In genomic region chr4:141207971-141208370, GRCh38 we compare ENCODE assay signal across 17 cellular contexts. TPM values are rescaled to one million over a fixed set of nuclear protein-coding genes. Genes with fewer than 3 reads are reported as not detected.
DNase-seq lines count a peak whose midpoint lies in the region; ATAC-seq and TF ChIP-seq lines count a peak whose summit lies in the region.
"Had no signal": no experiment of that assay in that cellular context is flagged by ENCODE, and none has a peak within 500 bp of the region (broad histone marks: within the 10 kb centered on the region; RNA-seq: fewer than 3 reads in every experiment).

No MANE protein-coding gene starts in this region.

- H4K20me1 ChIP-seq in GM23338 (replicated peaks; ENCODE audit: insufficient read depth): no peaks in the 10 kb centered on the region
- H4K20me1 ChIP-seq: BLaER1 treated with 17β-estradiol and CSF1 and Interleukin-3, amounts not matched to agents 10 nM and 100 nM had no signal

- H3K9me3 ChIP-seq in left ventricle myocardium inferior (replicated peaks) (no peaks in the 10 kb centered on the region), skeletal muscle tissue (ENCODE audit: control insufficient read depth in 3 of 3, low read length in 3 of 3) (no peaks in the 10 kb centered on the region)
- H3K9me3 ChIP-seq: Caco-2 had no signal

- intact Hi-C loops in left ventricle myocardium inferior (cut with micrococcal nuclease): no loop called here

- peak overlapping the region; percentile 30; the same call in 1 of the 2 replicates for H2AFZ ChIP-seq in GM23338

- DNase-seq in GM23338 (ENCODE audit: low spot score) (no peak), RPMI7951 (ENCODE audit: low read depth) (peak; percentile 6), left ventricle myocardium inferior (no peak), NCI-H69 (lab: John Stamatoyannopoulos, UW) (no peak), SW480 (ENCODE audit: low spot score) (no peak), DMS 273 treated with DMSO at 0.1 percent for 48 hours (lab: John Stamatoyannopoulos, UW) (no peak), NK-92 (lab: John Stamatoyannopoulos, UW; ENCODE audit: unreplicated experiment) (no peak)
- DNase-seq: Caco-2, DMS53, HCEC 1CT, NCI-H226, NCI-H526 had no signal

- no peaks in the 10 kb centered on the region for H3K79me2 ChIP-seq in GM23338 (replicated peaks; ENCODE audit: insufficient read depth)

- peaks cover 5% of the 10 kb centered on the region for H3K9me3 Mint-ChIP-seq in GM23338

- H3K4me2 ChIP-seq in GM23338: no peak overlapping the region

- no peak overlapping the region for H3K9ac ChIP-seq in skeletal muscle tissue (ENCODE audit: low read depth in 1 of 3, low read length in 3 of 3)
- H3K9ac ChIP-seq: BLaER1 treated with 17β-estradiol and CSF1 and Interleukin-3, amounts not matched to agents 10 nM and 100 nM had no signal

- no peak overlapping the region for H3K27ac Mint-ChIP-seq in GM23338
- H3K27ac Mint-ChIP-seq: IgD-negative memory B cell had no signal

- H3K27ac ChIP-seq in GM23338 (ENCODE audit: low read depth) (no peak overlapping the region), left ventricle myocardium inferior (replicated peaks) (peak overlapping the region; percentile 34), skeletal muscle tissue (ENCODE audit: low read depth, low read length) (peak overlapping the region; percentile 29)
- H3K27ac ChIP-seq: BLaER1 treated with 17β-estradiol and CSF1 and Interleukin-3, amounts not matched to agents 10 nM and 100 nM had no signal

- H3K36me3 Mint-ChIP-seq in GM23338 (ENCODE audit: low read depth): peaks cover 3% of the 10 kb centered on the region
- H3K36me3 Mint-ChIP-seq: IgD-negative memory B cell had no signal

- H3K27me3 Mint-ChIP-seq in GM23338 (ENCODE audit: insufficient read depth, low read depth, poor library complexity): peaks cover 4% of the 10 kb centered on the region

- H3K4me1 ChIP-seq in GM23338 (ENCODE audit: insufficient read depth): no peaks in the 10 kb centered on the region
- H3K4me1 ChIP-seq in left ventricle myocardium inferior: no peaks in the 10 kb centered on the region
- H3K4me1 ChIP-seq in skeletal muscle tissue (ENCODE audit: control insufficient read depth in 3 of 3, insufficient read depth in 3 of 3, low read length in 3 of 3): peaks cover 0 to 2% (median 0%) of the 10 kb centered on the region in 3 donors
- H3K4me1 ChIP-seq: Caco-2 had no signal

- H3K4me1 Mint-ChIP-seq in GM23338: no peaks in the 10 kb centered on the region

- no peak for TF ChIP-seq CTCF in GM23338 (conservative IDR thresholded peaks at IDR 0.05; ENCODE audit: low read depth in 2 of 2)
- no peak for TF ChIP-seq CTCF in left ventricle myocardium inferior (IDR thresholded peaks at IDR 0.05; ENCODE audit: borderline replicate concordance)

- no peaks in the 10 kb centered on the region for H3K36me3 ChIP-seq in GM23338 (ENCODE audit: insufficient read depth)
- H3K36me3 ChIP-seq in left ventricle myocardium inferior: no peaks in the 10 kb centered on the region
- H3K36me3 ChIP-seq in skeletal muscle tissue (ENCODE audit: control insufficient read depth in 3 of 3, insufficient read depth in 3 of 3, low read length in 3 of 3): no peaks in the 10 kb centered on the region
- H3K36me3 ChIP-seq: BLaER1 treated with 17β-estradiol and CSF1 and Interleukin-3, amounts not matched to agents 10 nM and 100 nM had no signal

- no peak overlapping the region for H3K4me3 Mint-ChIP-seq in GM23338
- H3K4me3 Mint-ChIP-seq: IgD-negative memory B cell had no signal

- 0 out of 2 replicates have a peak, but pooled peaks cover 3% of the 10 kb centered on the region for H3K9me2 ChIP-seq in GM23338 (ENCODE audit: insufficient read depth)

- H3K4me3 ChIP-seq in GM23338 (no peak overlapping the region), left ventricle myocardium inferior (no peak overlapping the region), skeletal muscle tissue (ENCODE audit: low read length in 3 of 3) (no peak overlapping the region)
- H3K4me3 ChIP-seq: BLaER1 treated with 17β-estradiol and CSF1 and Interleukin-3, amounts not matched to agents 10 nM and 100 nM; GM12878 had no signal

- ATAC-seq in GM23338: no peak
- ATAC-seq: Panc1 had no signal

- no peaks in the 10 kb centered on the region for H3F3A ChIP-seq in GM23338 (replicated peaks; ENCODE audit: low read depth)

- H3K27me3 ChIP-seq in GM23338 (ENCODE audit: insufficient read depth) (no peaks in the 10 kb centered on the region), left ventricle myocardium inferior (ENCODE audit: low read depth) (no peaks in the 10 kb centered on the region), skeletal muscle tissue (ENCODE audit: control insufficient read depth in 3 of 3, insufficient read depth in 3 of 3, low read length in 3 of 3) (no peaks in the 10 kb centered on the region)
- H3K27me3 ChIP-seq: BLaER1 treated with 17β-estradiol and CSF1 and Interleukin-3, amounts not matched to agents 10 nM and 100 nM had no signal

TF ChIP-seq in GM23338, 12 proteins besides CTCF, POLR2A, EP300 and RAD21:
- TF ChIP-seq CREB1 (CRISPR knock-in tag; IDR thresholded peaks at IDR 0.05; ENCODE audit: low read depth) (no peak), REST (IDR thresholded peaks at IDR 0.05; ENCODE audit: unreplicated experiment) (no peak), ZNF331 (CRISPR knock-in tag; IDR thresholded peaks at IDR 0.05; ENCODE audit: low read depth) (no peak), EZH2 (IDR thresholded peaks at IDR 0.05; ENCODE audit: low read depth, unreplicated experiment) (no peak), POLR2AphosphoS5 (IDR thresholded peaks at IDR 0.05; ENCODE audit: low read depth) (no peak), STAT1 (IDR thresholded peaks at IDR 0.05; ENCODE audit: unreplicated experiment) (no peak), ZNF114 (CRISPR knock-in tag; IDR thresholded peaks at IDR 0.05) (no peak), NANOG (IDR thresholded peaks at IDR 0.05; ENCODE audit: borderline replicate concordance) (no peak), ETS1 (IDR thresholded peaks at IDR 0.05) (no peak), JUNB (IDR thresholded peaks at IDR 0.05; ENCODE audit: unreplicated experiment) (no peak)

RNA-seq across cellular contexts. Expression of gene ZNF330, which starts 12.7 kb away (rescaled TPM):
- total RNA-seq in GM23338 (2014; rRNA removed; shearing (Covaris generic)): 29.2 and 32.3 TPM in 2 replicates
- 38.4 and 38.9 TPM in 2 replicates for polyA plus RNA-seq in GM23338 (2016; fragmentation: Nextera tagmentation; extraction: Ambion mirVana)
- total RNA-seq in RPMI7951 (2014; rRNA removed; shearing (Covaris generic)): 19.3 and 23.0 TPM in 2 replicates
- total RNA-seq in left ventricle myocardium inferior (144 TPM), skeletal muscle tissue (22.4 TPM)
